Comparison of ENCODE assay signal across 13 cellular contexts in genomic region chr2:4047961-4048891, GRCh38.
DNase-seq lines count a peak whose midpoint lies in the region; ATAC-seq and TF ChIP-seq lines count a peak whose summit lies in the region.
"Had no signal": no experiment of that assay in that cellular context is flagged by ENCODE, and none has a peak within 500 bp of the region (broad histone marks: within the 10 kb centered on the region; RNA-seq: fewer than 3 reads in every experiment).

No MANE protein-coding gene starts in this region.

- no peaks in the 10 kb centered on the region for H3K27me3 ChIP-seq in naive thymus-derived CD4-positive, alpha-beta T cell (ENCODE audit: control insufficient read depth in 2 of 2, insufficient read depth in 2 of 2, low read length in 2 of 2)
- H3K27me3 ChIP-seq in WERI-Rb-1 (ENCODE audit: insufficient read depth, low read depth, severe bottlenecking) = no peaks in the 10 kb centered on the region

- CTCF ChIA-PET in activated CD4-positive, alpha-beta memory T cell treated with anti-CD3 and anti-CD28 coated beads, Interleukin-2, amount 10 ng/mL, durations not matched to agents 7 days and 5 days (lab: Charles Lee) = no interaction called here
- CTCF ChIA-PET in naive thymus-derived CD4-positive, alpha-beta T cell (lab: Charles Lee) = no interaction called here

- no peak for TF ChIP-seq CTCF in WERI-Rb-1 (IDR thresholded peaks at IDR 0.05; ENCODE audit: low read depth, low read length)

- no peaks in the 10 kb centered on the region for H3K36me3 Mint-ChIP-seq in activated CD4-positive, alpha-beta memory T cell treated with anti-CD3 and anti-CD28 coated beads, Interleukin-2, amount 10 ng/mL, durations not matched to agents 7 days and 5 days (ENCODE audit: low read depth)
- H3K36me3 Mint-ChIP-seq in naive thymus-derived CD4-positive, alpha-beta T cell = no peaks in the 10 kb centered on the region

- intact Hi-C loops in naive thymus-derived CD4-positive, alpha-beta T cell (cut with micrococcal nuclease) = no loop called here

- H3K4me1 ChIP-seq in naive thymus-derived CD4-positive, alpha-beta T cell (ENCODE audit: control insufficient read depth in 2 of 2, insufficient read depth in 2 of 2, low read length in 2 of 2) = no peaks in the 10 kb centered on the region

- H3K27me3 Mint-ChIP-seq in activated CD4-positive, alpha-beta memory T cell treated with anti-CD3 and anti-CD28 coated beads, Interleukin-2, amount 10 ng/mL, durations not matched to agents 7 days and 5 days = no peaks in the 10 kb centered on the region
- peaks cover 0 to 6% (median 0%) of the 10 kb centered on the region in 5 donors for H3K27me3 Mint-ChIP-seq in naive thymus-derived CD4-positive, alpha-beta T cell
- H3K27me3 Mint-ChIP-seq: dendritic cell treated with granulocyte-macrophage colony-stimulating factor and Interleukin-4, amounts not matched to agents 40 ng/mL and 50 ng/mL, for 4 days had no signal

- no peak overlapping the region for H3K4me3 Mint-ChIP-seq in activated CD4-positive, alpha-beta memory T cell treated with anti-CD3 and anti-CD28 coated beads, Interleukin-2, amount 10 ng/mL, durations not matched to agents 7 days and 5 days
- peak overlapping the region in 1 of 10 donors; percentile 4 for H3K4me3 Mint-ChIP-seq in naive thymus-derived CD4-positive, alpha-beta T cell
- H3K4me3 Mint-ChIP-seq: activated T-cell treated with anti-CD3 and anti-CD28 coated beads, Interleukin-2, amount 50 U/mL, for 4 hours; dendritic cell treated with granulocyte-macrophage colony-stimulating factor and Interleukin-4, amounts not matched to agents 40 ng/mL and 50 ng/mL, for 4 days had no signal

- peaks cover 6% of the 10 kb centered on the region for H3K9me3 Mint-ChIP-seq in activated CD4-positive, alpha-beta memory T cell treated with anti-CD3 and anti-CD28 coated beads, Interleukin-2, amount 10 ng/mL, durations not matched to agents 7 days and 5 days
- peaks cover 0 to 12% (median 3%) of the 10 kb centered on the region in 11 donors for H3K9me3 Mint-ChIP-seq in naive thymus-derived CD4-positive, alpha-beta T cell
- H3K9me3 Mint-ChIP-seq: activated T-cell treated with anti-CD3 and anti-CD28 coated beads, Interleukin-2, amount 50 U/mL, for 4 hours had no signal

- DNase-seq in activated CD4-positive, alpha-beta memory T cell treated with anti-CD3 and anti-CD28 coated beads, Interleukin-2, amount 10 ng/mL, durations not matched to agents 7 days and 5 days = peak; percentile 38
- DNase-seq in naive thymus-derived CD4-positive, alpha-beta T cell = peak in 1 of 9 donors; percentile 25
- no peak for DNase-seq in AG20443 (ENCODE audit: low spot score)
- no peak for DNase-seq in WERI-Rb-1
- DNase-seq: activated T-cell treated with anti-CD3 and anti-CD28 coated beads, Interleukin-2, amount 50 U/mL, for 4 hours; DMS79; SK-N-SH; stimulated activated CD4-positive, alpha-beta T cell treated with anti-CD3 and anti-CD28 coated beads, Interleukin-12 subunit alpha, Interleukin-12 subunit beta, amount 100 ng/mL, for 4 hours had no signal

- H3K4me1 Mint-ChIP-seq in activated CD4-positive, alpha-beta memory T cell treated with anti-CD3 and anti-CD28 coated beads, Interleukin-2, amount 10 ng/mL, durations not matched to agents 7 days and 5 days = peaks cover 8% of the 10 kb centered on the region
- peaks cover 0 to 14% (median 0%) of the 10 kb centered on the region in 7 donors for H3K4me1 Mint-ChIP-seq in naive thymus-derived CD4-positive, alpha-beta T cell

- POLR2A ChIA-PET in activated CD4-positive, alpha-beta memory T cell treated with anti-CD3 and anti-CD28 coated beads, Interleukin-2, amount 10 ng/mL, durations not matched to agents 7 days and 5 days (lab: Charles Lee) = no interaction called here
- POLR2A ChIA-PET in naive thymus-derived CD4-positive, alpha-beta T cell (lab: Charles Lee) = no interaction called here

- peak; percentile 85 for ATAC-seq in GM18870 (IDR thresholded peaks at IDR 0.05; ENCODE audit: unreplicated experiment)
- peak; percentile 67 for ATAC-seq in HG03175 (IDR thresholded peaks at IDR 0.05; ENCODE audit: unreplicated experiment)
- ATAC-seq in naive thymus-derived CD4-positive, alpha-beta T cell = peak; percentile 62
- no peak for ATAC-seq in HG02852 (IDR thresholded peaks at IDR 0.05; ENCODE audit: unreplicated experiment)
- ATAC-seq: K562 had no signal

- H3K9me3 ChIP-seq in naive thymus-derived CD4-positive, alpha-beta T cell (ENCODE audit: control insufficient read depth in 2 of 3, low read length in 3 of 3) = no peaks in the 10 kb centered on the region
- no peaks in the 10 kb centered on the region for H3K9me3 ChIP-seq in WERI-Rb-1 (ENCODE audit: severe bottlenecking)

- no peaks in the 10 kb centered on the region for H3K36me3 ChIP-seq in naive thymus-derived CD4-positive, alpha-beta T cell (ENCODE audit: control insufficient read depth in 2 of 3, insufficient read depth in 3 of 3, low read length in 3 of 3)
- H3K36me3 ChIP-seq in WERI-Rb-1 = no peaks in the 10 kb centered on the region

- H3K27ac Mint-ChIP-seq in activated CD4-positive, alpha-beta memory T cell treated with anti-CD3 and anti-CD28 coated beads, Interleukin-2, amount 10 ng/mL, durations not matched to agents 7 days and 5 days = no peak overlapping the region
- no peak overlapping the region for H3K27ac Mint-ChIP-seq in naive thymus-derived CD4-positive, alpha-beta T cell
- H3K27ac Mint-ChIP-seq: dendritic cell treated with granulocyte-macrophage colony-stimulating factor and Interleukin-4, amounts not matched to agents 40 ng/mL and 50 ng/mL, for 4 days had no signal

- no peak overlapping the region for H3K4me3 ChIP-seq in naive thymus-derived CD4-positive, alpha-beta T cell (ENCODE audit: low read length)
- no peak overlapping the region for H3K4me3 ChIP-seq in WERI-Rb-1 (ENCODE audit: low read depth, low read length)
- H3K4me3 ChIP-seq: K562 had no signal

- H3K27ac ChIP-seq in naive thymus-derived CD4-positive, alpha-beta T cell (ENCODE audit: low read depth, low read length) = no peak overlapping the region
- no peak overlapping the region for H3K27ac ChIP-seq in WERI-Rb-1
